21 cellular contexts compared by ENCODE assay signal in genomic region chr5:77871946-77872345, GRCh38.
"Had no signal": no experiment of that assay in that cellular context is flagged by ENCODE, and none has a peak within 500 bp of the region (broad histone marks: within the 10 kb centered on the region; RNA-seq: fewer than 3 reads in every experiment).

No MANE protein-coding gene starts in this region.

- H3K27me3 ChIP-seq: left lung, ovary, sigmoid colon, spleen, testis, tibial artery, upper lobe of left lung had no signal

- DNase-seq: cortex of kidney; effector memory CD8-positive, alpha-beta T cell; head of caudate nucleus; left cardiac atrium; left lung; naive thymus-derived CD8-positive, alpha-beta T cell; nephron progenitor cell; nucleus accumbens; ovary; posterior cingulate gyrus; psoas muscle; right cardiac atrium; sigmoid colon; spleen; stimulated activated CD4-positive, alpha-beta T cell treated with anti-CD3 and anti-CD28 coated beads, Interleukin-4, amount 100 ng/mL, for 4 hours; stimulated activated naive CD8-positive, alpha-beta T cell treated with anti-CD3 and anti-CD28 coated beads, Interleukin-15, Interleukin-2, amounts not matched to agents 100 U/mL and 50 U/mL, for 24 hours; substantia nigra; testis; tibial artery; upper lobe of left lung had no signal

- H3K27ac ChIP-seq: left lung, ovary, psoas muscle, sigmoid colon, spleen, testis, tibial artery, upper lobe of left lung had no signal

- H3K27me3 Mint-ChIP-seq: stimulated activated memory B cell treated with anti-CD40 and anti-IgM and Interleukin-4, amounts not matched to agents 10 μg/mL and 1 μg/mL and 100 μg/mL, for 72 hours had no signal

- H3K9me3 Mint-ChIP-seq: effector memory CD8-positive, alpha-beta T cell; naive thymus-derived CD8-positive, alpha-beta T cell had no signal

- H3K4me1 Mint-ChIP-seq: stimulated activated memory B cell treated with anti-CD40 and anti-IgM and Interleukin-4, amounts not matched to agents 10 μg/mL and 1 μg/mL and 100 μg/mL, for 72 hours had no signal

- H3K4me3 ChIP-seq: left lung, ovary, psoas muscle, sigmoid colon, spleen, testis, tibial artery, upper lobe of left lung had no signal

- H3K9me3 ChIP-seq: left lung, ovary, psoas muscle, sigmoid colon, spleen, testis, tibial artery, upper lobe of left lung had no signal

- H3K36me3 ChIP-seq: left lung, ovary, sigmoid colon, spleen, tibial artery, upper lobe of left lung had no signal

- H3K4me1 ChIP-seq: psoas muscle, testis, tibial artery, upper lobe of left lung had no signal

- H3K4me3 Mint-ChIP-seq: effector memory CD8-positive, alpha-beta T cell; naive thymus-derived CD8-positive, alpha-beta T cell; nephron progenitor cell; stimulated activated memory B cell treated with anti-CD40 and anti-IgM and Interleukin-4, amounts not matched to agents 10 μg/mL and 1 μg/mL and 100 μg/mL, for 72 hours had no signal

- H3K36me3 Mint-ChIP-seq: naive thymus-derived CD8-positive, alpha-beta T cell; stimulated activated memory B cell treated with anti-CD40 and anti-IgM and Interleukin-4, amounts not matched to agents 10 μg/mL and 1 μg/mL and 100 μg/mL, for 72 hours had no signal

- H3K27ac Mint-ChIP-seq: effector memory CD8-positive, alpha-beta T cell; naive thymus-derived CD8-positive, alpha-beta T cell; nephron progenitor cell; stimulated activated memory B cell treated with anti-CD40 and anti-IgM and Interleukin-4, amounts not matched to agents 10 μg/mL and 1 μg/mL and 100 μg/mL, for 72 hours had no signal
